ENCODE assay signal across 8 cellular contexts in the genomic region with DNA sequence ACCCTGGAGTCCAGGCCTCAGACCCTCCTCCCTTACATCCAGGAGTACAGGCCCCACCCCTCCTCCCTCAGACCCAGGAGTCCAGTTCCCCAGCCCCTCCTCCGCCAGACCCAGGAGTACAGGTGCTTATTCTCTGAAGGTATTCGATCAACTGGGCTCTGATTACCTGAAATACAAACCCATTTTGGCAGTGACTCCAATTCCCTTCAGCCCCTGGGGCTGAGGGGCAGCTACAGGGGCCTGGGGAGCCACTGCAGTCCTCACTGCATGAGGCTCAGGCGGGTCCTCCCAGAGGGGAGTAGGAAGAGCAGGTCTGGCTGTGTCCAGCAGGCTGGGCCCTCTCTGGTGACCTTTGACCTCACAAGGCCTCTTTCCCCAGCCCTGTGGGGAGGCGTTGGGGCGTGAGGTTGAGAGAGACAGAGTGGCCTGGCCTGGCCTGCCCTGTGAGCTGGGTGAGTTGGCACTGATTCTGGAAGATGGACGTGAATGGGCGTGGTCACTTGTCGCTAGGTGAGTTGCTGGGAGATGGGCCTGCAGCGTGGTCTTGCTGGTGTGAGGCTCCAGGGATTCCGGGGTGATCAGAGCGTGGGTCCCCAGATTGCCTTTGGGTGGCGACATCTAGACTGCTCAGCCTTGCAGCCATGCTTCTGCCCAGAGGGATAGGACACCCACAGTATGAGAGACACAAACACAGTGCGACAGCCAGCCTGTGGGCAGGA. TPM values are rescaled to one million over a fixed set of nuclear protein-coding genes. Genes with fewer than 3 reads are reported as not detected.
DNase-seq lines count a peak whose midpoint lies in the region; ATAC-seq and TF ChIP-seq lines count a peak whose summit lies in the region.
"Had no signal": no experiment of that assay in that cellular context is flagged by ENCODE, and none has a peak within 500 bp of the region (broad histone marks: within the 10 kb centered on the region; RNA-seq: fewer than 3 reads in every experiment).

No MANE protein-coding gene starts in this region.

- no peak for ATAC-seq in activated naive CD8-positive, alpha-beta T cell treated with anti-CD3 and anti-CD28 coated beads, Interleukin-2, amount 50 U/mL, for 24 hours

- H3K27ac Mint-ChIP-seq in activated naive CD8-positive, alpha-beta T cell = peak overlapping the region; percentile 28
- no peak overlapping the region for H3K27ac Mint-ChIP-seq in activated naive CD8-positive, alpha-beta T cell treated with anti-CD3 and anti-CD28 coated beads, Interleukin-2, amount 50 U/mL, for 24 hours
- peak overlapping the region; percentile 1 for H3K27ac Mint-ChIP-seq in endothelial cell (ENCODE audit: unreplicated experiment)
- H3K27ac Mint-ChIP-seq in type B pancreatic cell = peak overlapping the region; percentile 85

- no peak for DNase-seq in activated naive CD8-positive, alpha-beta T cell treated with anti-CD3 and anti-CD28 coated beads, Interleukin-2, amount 50 U/mL, for 24 hours
- DNase-seq in endothelial cell (ENCODE audit: low spot score) = no peak
- no peak for DNase-seq in type B pancreatic cell (ENCODE audit: extremely low spot score, unreplicated experiment)
- no peak for DNase-seq in ureter (ENCODE audit: low spot score)
- no peak for DNase-seq in dedifferentiated amniotic fluid mesenchymal stem cell (ENCODE audit: extremely low spot score)
- DNase-seq: NCI-H510A, tibial artery had no signal

- H3K27me3 Mint-ChIP-seq in activated naive CD8-positive, alpha-beta T cell = no peaks in the 10 kb centered on the region
- H3K27me3 Mint-ChIP-seq in activated naive CD8-positive, alpha-beta T cell treated with anti-CD3 and anti-CD28 coated beads, Interleukin-2, amount 50 U/mL, for 24 hours = no peaks in the 10 kb centered on the region
- peaks cover 21% of the 10 kb centered on the region for H3K27me3 Mint-ChIP-seq in endothelial cell (ENCODE audit: unreplicated experiment)
- H3K27me3 Mint-ChIP-seq in type B pancreatic cell = no peaks in the 10 kb centered on the region

- H3K4me3 Mint-ChIP-seq in activated naive CD8-positive, alpha-beta T cell = peak overlapping the region; percentile 59
- no peak overlapping the region for H3K4me3 Mint-ChIP-seq in activated naive CD8-positive, alpha-beta T cell treated with anti-CD3 and anti-CD28 coated beads, Interleukin-2, amount 50 U/mL, for 24 hours
- peak overlapping the region; percentile 1 for H3K4me3 Mint-ChIP-seq in endothelial cell (ENCODE audit: unreplicated experiment)
- peak overlapping the region; percentile 64 for H3K4me3 Mint-ChIP-seq in type B pancreatic cell

- no peaks in the 10 kb centered on the region for H3K9me3 Mint-ChIP-seq in activated naive CD8-positive, alpha-beta T cell (ENCODE audit: low read depth)
- H3K9me3 Mint-ChIP-seq in activated naive CD8-positive, alpha-beta T cell treated with anti-CD3 and anti-CD28 coated beads, Interleukin-2, amount 50 U/mL, for 24 hours = no peaks in the 10 kb centered on the region
- H3K9me3 Mint-ChIP-seq in endothelial cell (ENCODE audit: unreplicated experiment) = no peaks in the 10 kb centered on the region
- no peaks in the 10 kb centered on the region for H3K9me3 Mint-ChIP-seq in type B pancreatic cell

- no peaks in the 10 kb centered on the region for H3K36me3 Mint-ChIP-seq in activated naive CD8-positive, alpha-beta T cell
- peaks cover 2% of the 10 kb centered on the region for H3K36me3 Mint-ChIP-seq in activated naive CD8-positive, alpha-beta T cell treated with anti-CD3 and anti-CD28 coated beads, Interleukin-2, amount 50 U/mL, for 24 hours (ENCODE audit: low read depth)
- H3K36me3 Mint-ChIP-seq in endothelial cell (ENCODE audit: low read depth, unreplicated experiment) (peaks cover 9% of the 10 kb centered on the region), type B pancreatic cell (peaks cover 4% of the 10 kb centered on the region)

- TF ChIP-seq CTCF in endothelial cell (IDR thresholded peaks at IDR 0.05; ENCODE audit: unreplicated experiment) (no peak), type B pancreatic cell (conservative IDR thresholded peaks at IDR 0.05) (no peak)

- peaks cover 24% of the 10 kb centered on the region for H3K4me1 Mint-ChIP-seq in activated naive CD8-positive, alpha-beta T cell (ENCODE audit: low read depth)
- H3K4me1 Mint-ChIP-seq in activated naive CD8-positive, alpha-beta T cell treated with anti-CD3 and anti-CD28 coated beads, Interleukin-2, amount 50 U/mL, for 24 hours = peaks cover 17% of the 10 kb centered on the region
- H3K4me1 Mint-ChIP-seq in endothelial cell (ENCODE audit: unreplicated experiment) (peaks cover 17% of the 10 kb centered on the region), type B pancreatic cell (ENCODE audit: unreplicated experiment) (peaks cover 34% of the 10 kb centered on the region)

RNA-seq across cellular contexts. Expression of gene BCAT2, which starts 3.1 kb away (rescaled TPM):
- 35.0 TPM for total RNA-seq in endothelial cell (ENCODE audit: unreplicated experiment)
- 52.8 and 73.3 TPM in 2 replicates for total RNA-seq in type B pancreatic cell (ENCODE audit: low replicate concordance)
- total RNA-seq in ureter = 170 TPM

RNA-seq across cellular contexts. Expression of gene HSD17B14, which starts 28.5 kb away (rescaled TPM):
- total RNA-seq in endothelial cell (ENCODE audit: unreplicated experiment) (65.6 TPM), type B pancreatic cell (ENCODE audit: low replicate concordance) (9.4 and 12.9 TPM in 2 replicates), ureter (24.4 TPM)

RNA-seq across cellular contexts. Expression of gene FGF21, which starts 52.4 kb away (rescaled TPM):
- total RNA-seq in endothelial cell (ENCODE audit: unreplicated experiment) = not detected
- not detected in 2 replicates for total RNA-seq in type B pancreatic cell (ENCODE audit: low replicate concordance)
- not detected for total RNA-seq in ureter

RNA-seq across cellular contexts. Expression of gene FUT1, which starts 55.3 kb away (rescaled TPM):
- total RNA-seq in endothelial cell (ENCODE audit: unreplicated experiment) (5.7 TPM), type B pancreatic cell (ENCODE audit: low replicate concordance) (11.2 and 15.0 TPM in 2 replicates), ureter (5.0 TPM)
